9 cellular contexts compared by ENCODE assay signal in genomic region chr1:244603498-244603897, GRCh38. TPM values are rescaled to one million over a fixed set of nuclear protein-coding genes. Genes with fewer than 3 reads are reported as not detected.
A peak's percentile ranks its signal among the peaks of the same experiment; 100 is the strongest.
DNase-seq lines count a peak whose midpoint lies in the region; ATAC-seq and TF ChIP-seq lines count a peak whose summit lies in the region.
"Had no signal": no experiment of that assay in that cellular context is flagged by ENCODE, and none has a peak within 500 bp of the region (broad histone marks: within the 10 kb centered on the region; RNA-seq: fewer than 3 reads in every experiment).

No MANE protein-coding gene starts in this region.

- H3K27me3 ChIP-seq in AG04450 (ENCODE audit: control insufficient read depth, insufficient read depth, low read length), result no peaks in the 10 kb centered on the region

- H3K9me3 ChIP-seq in AG04450 (ENCODE audit: control insufficient read depth, insufficient read depth, low read length), result no peaks in the 10 kb centered on the region

- no peak overlapping the region for H3K27ac Mint-ChIP-seq in neural crest cell (ENCODE audit: unreplicated experiment)
- no peak overlapping the region for H3K27ac Mint-ChIP-seq in stimulated activated memory B cell treated with anti-CD40 and anti-IgM and Interleukin-4, amounts not matched to agents 10 μg/mL and 1 μg/mL and 100 μg/mL, for 72 hours
- H3K27ac Mint-ChIP-seq: stimulated activated naive CD8-positive, alpha-beta T cell treated with anti-CD3 and anti-CD28 coated beads, Interleukin-15, Interleukin-2, amounts not matched to agents 100 ng/mL and 50 ng/mL, for 24 hours had no signal

- H3K4me3 Mint-ChIP-seq in neural crest cell, result no peak overlapping the region
- H3K4me3 Mint-ChIP-seq in stimulated activated memory B cell treated with anti-CD40 and anti-IgM and Interleukin-4, amounts not matched to agents 10 μg/mL and 1 μg/mL and 100 μg/mL, for 72 hours, result no peak overlapping the region
- H3K4me3 Mint-ChIP-seq: stimulated activated naive CD8-positive, alpha-beta T cell treated with anti-CD3 and anti-CD28 coated beads, Interleukin-15, Interleukin-2, amounts not matched to agents 100 ng/mL and 50 ng/mL, for 24 hours had no signal

- H3K36me3 Mint-ChIP-seq in neural crest cell (ENCODE audit: low read depth), result no peaks in the 10 kb centered on the region
- no peaks in the 10 kb centered on the region for H3K36me3 Mint-ChIP-seq in stimulated activated memory B cell treated with anti-CD40 and anti-IgM and Interleukin-4, amounts not matched to agents 10 μg/mL and 1 μg/mL and 100 μg/mL, for 72 hours

- peaks cover 12% of the 10 kb centered on the region for H3K4me1 Mint-ChIP-seq in neural crest cell
- H3K4me1 Mint-ChIP-seq in stimulated activated memory B cell treated with anti-CD40 and anti-IgM and Interleukin-4, amounts not matched to agents 10 μg/mL and 1 μg/mL and 100 μg/mL, for 72 hours, result peaks cover 14% of the 10 kb centered on the region

- ATAC-seq in GM19452 (IDR thresholded peaks at IDR 0.05; ENCODE audit: unreplicated experiment) (no peak), GM21447 (IDR thresholded peaks at IDR 0.05; ENCODE audit: unreplicated experiment) (no peak)
- ATAC-seq in stimulated activated memory B cell treated with anti-CD40 and anti-IgM and Interleukin-4, amounts not matched to agents 10 μg/mL and 1 μg/mL and 100 μg/mL, for 72 hours, result no peak

- no peaks in the 10 kb centered on the region for H3K27me3 Mint-ChIP-seq in neural crest cell (ENCODE audit: low read depth)
- peaks cover 10% of the 10 kb centered on the region for H3K27me3 Mint-ChIP-seq in stimulated activated memory B cell treated with anti-CD40 and anti-IgM and Interleukin-4, amounts not matched to agents 10 μg/mL and 1 μg/mL and 100 μg/mL, for 72 hours
- H3K27me3 Mint-ChIP-seq: stimulated activated naive CD8-positive, alpha-beta T cell treated with anti-CD3 and anti-CD28 coated beads, Interleukin-15, Interleukin-2, amounts not matched to agents 100 ng/mL and 50 ng/mL, for 24 hours had no signal

- H3K27ac ChIP-seq in AG04450 (ENCODE audit: low read depth, low read length), result no peak overlapping the region

- no peaks in the 10 kb centered on the region for H3K9me3 Mint-ChIP-seq in neural crest cell
- no peaks in the 10 kb centered on the region for H3K9me3 Mint-ChIP-seq in stimulated activated memory B cell treated with anti-CD40 and anti-IgM and Interleukin-4, amounts not matched to agents 10 μg/mL and 1 μg/mL and 100 μg/mL, for 72 hours
- H3K9me3 Mint-ChIP-seq: stimulated activated naive CD8-positive, alpha-beta T cell treated with anti-CD3 and anti-CD28 coated beads, Interleukin-15, Interleukin-2, amounts not matched to agents 100 ng/mL and 50 ng/mL, for 24 hours had no signal

- TF ChIP-seq CTCF in AG04450 (IDR thresholded peaks at IDR 0.05; ENCODE audit: low read depth, low read length), result peak; percentile 66
- TF ChIP-seq CTCF in GM12874 (IDR thresholded peaks at IDR 0.05; ENCODE audit: insufficient read depth, low read depth, low read length), result peak; percentile 22; the same call in 1 of the 2 replicates
- TF ChIP-seq CTCF in neural crest cell (conservative IDR thresholded peaks at IDR 0.05), result peak; percentile 93

- POLR2A ChIA-PET in AG04450 (lab: Yijun Ruan, JAX), result interaction anchor here (1.6 kb wide), 1 partner anchor 193 kb away, joined by 4 read pairs; no protein-coding TSS in a partner anchor

- CTCF ChIA-PET in AG04450 (lab: Charles Lee), result interaction anchor here (0.5 to 4.9 kb wide), 31 partner anchors 9 to 470 kb away, joined by 3 to 160 read pairs (median 3); no protein-coding TSS in a partner anchor

- no peak for DNase-seq in AG04450 (ENCODE audit: low read depth, low spot score)
- peak; percentile 65 for DNase-seq in NCI-H82 (lab: John Stamatoyannopoulos, UW)
- DNase-seq in dermis blood vessel endothelial cell, result peak; percentile 58
- DNase-seq in neural crest cell (ENCODE audit: low read depth, low spot score), result no peak

- no peak overlapping the region for H3K4me3 ChIP-seq in AG04450 (ENCODE audit: low read depth, low read length)

RNA-seq across cellular contexts. Expression of gene DESI2, which starts 49.4 kb away (rescaled TPM):
- 44.9 and 60.2 TPM in 2 replicates for polyA plus RNA-seq in AG04450 (2011; rRNA removed)
- 34.4 and 50.7 TPM in 2 replicates for polyA minus RNA-seq in AG04450 (2011; rRNA and poly(A)+ RNA removed)
- 57.5 and 63.7 TPM in 2 replicates for total RNA-seq in dermis blood vessel endothelial cell
- 46.5 and 49.2 TPM in 2 replicates for total RNA-seq in neural crest cell

Comparison
In these comparisons a context has a peak if more than half of its experiments do, and no peak if none do; other contexts are left out.
1. DNase-seq: peak in NCI-H82 (single experiment) and dermis blood vessel endothelial cell (single experiment); none in AG04450 (single experiment) and neural crest cell (single experiment).
2. CTCF ChIP-seq: peak in every context shown above with its lines; median percentile 93 in neural crest cell; 66 in AG04450; 22 in GM12874.